8 cellular contexts compared by ENCODE assay signal in genomic region chr13:108269601-108270328, GRCh38. TPM values are rescaled to one million over a fixed set of nuclear protein-coding genes. Genes with fewer than 3 reads are reported as not detected.
A peak's percentile ranks its signal among the peaks of the same experiment; 100 is the strongest.
DNase-seq lines count a peak whose midpoint lies in the region; ATAC-seq lines count a peak whose summit lies in the region.

Gene TNFSF13B (plus strand): TSS chr13:108269718. CDS start chr13:108269896, 178 bp downstream.

- H3K4me3 ChIP-seq in GM08714 (ENCODE audit: low read length): peak within 1 kb of the TSS; percentile 83
- H3K4me3 ChIP-seq in MG63: peak within 1 kb of the TSS; percentile 40
- H3K4me3 ChIP-seq in endocrine pancreas (ENCODE audit: control insufficient read depth, insufficient read depth, low read length): peak within 1 kb of the TSS; percentile 35
- H3K4me3 ChIP-seq in mucosa of rectum (ENCODE audit: low read length in 2 of 2): peak within 1 kb of the TSS; percentile 60 to 70
- H3K4me3 ChIP-seq in stomach smooth muscle (ENCODE audit: low read length in 2 of 2): peak within 1 kb of the TSS; percentile 45 to 72

- no peaks in the 10 kb centered on the region for H3K27me3 ChIP-seq in MG63
- H3K27me3 ChIP-seq in endocrine pancreas (ENCODE audit: control insufficient read depth, insufficient read depth, low read length): no peaks in the 10 kb centered on the region
- H3K27me3 ChIP-seq in mucosa of rectum (ENCODE audit: control insufficient read depth in 2 of 2, insufficient read depth in 2 of 2, low read length in 2 of 2): no peaks in the 10 kb centered on the region
- H3K27me3 ChIP-seq in stomach smooth muscle (ENCODE audit: control insufficient read depth in 1 of 2, insufficient read depth in 2 of 2, low read length in 2 of 2): no peaks in the 10 kb centered on the region

- H3K9ac ChIP-seq in endocrine pancreas (ENCODE audit: control insufficient read depth, insufficient read depth, low read length) (no peak within 1 kb of the TSS), mucosa of rectum (ENCODE audit: low read depth in 1 of 2, low read length in 2 of 2) (peak within 1 kb of the TSS; percentile 41 to 62), stomach smooth muscle (ENCODE audit: low read length in 2 of 2) (peak within 1 kb of the TSS in 1 of 2 donors; percentile 48)

- H3K27ac ChIP-seq in mucosa of rectum (ENCODE audit: low read depth in 2 of 2, low read length in 2 of 2) (peak within 1 kb of the TSS; percentile 64 to 69), stomach smooth muscle (ENCODE audit: low read length) (no peak within 1 kb of the TSS)

- H3K36me3 ChIP-seq in MG63: no peaks in the 10 kb centered on the region
- no peaks in the 10 kb centered on the region for H3K36me3 ChIP-seq in endocrine pancreas (ENCODE audit: control insufficient read depth, insufficient read depth, low read length)
- H3K36me3 ChIP-seq in mucosa of rectum (ENCODE audit: control insufficient read depth in 2 of 2, insufficient read depth in 2 of 2, low read length in 2 of 2): no peaks in the 10 kb centered on the region
- H3K36me3 ChIP-seq in stomach smooth muscle (ENCODE audit: control insufficient read depth in 2 of 2, insufficient read depth in 2 of 2, low read length in 2 of 2): peaks cover 0 to 3% of the 10 kb centered on the region in 2 donors

- DNase-seq in MG63 (peak; percentile 28), DMS153 (lab: John Stamatoyannopoulos, UW) (no peak)
- DNase-seq in activated CD4-positive, alpha-beta T cell treated with anti-CD3 and anti-CD28 coated beads, Interleukin-2, amount 50 U/mL, for 1 hour: peak; percentile 26

- ATAC-seq in GM21737 (IDR thresholded peaks at IDR 0.05; ENCODE audit: unreplicated experiment): peak; percentile 74

- H3K9me3 ChIP-seq in MG63 (no peaks in the 10 kb centered on the region), endocrine pancreas (ENCODE audit: control insufficient read depth, low read length) (no peaks in the 10 kb centered on the region), mucosa of rectum (ENCODE audit: control insufficient read depth in 2 of 2, low read length in 2 of 2) (no peaks in the 10 kb centered on the region), stomach smooth muscle (ENCODE audit: control insufficient read depth in 2 of 2, low read length in 2 of 2) (no peaks in the 10 kb centered on the region)

- no peaks in the 10 kb centered on the region for H3K4me1 ChIP-seq in endocrine pancreas (ENCODE audit: control insufficient read depth, insufficient read depth, low read length)
- peaks cover 0 to 4% of the 10 kb centered on the region in 2 donors for H3K4me1 ChIP-seq in mucosa of rectum (ENCODE audit: control insufficient read depth in 2 of 2, insufficient read depth in 2 of 2, low read length in 2 of 2)
- H3K4me1 ChIP-seq in stomach smooth muscle (ENCODE audit: control insufficient read depth, insufficient read depth, low read length): no peaks in the 10 kb centered on the region

RNA-seq across cellular contexts. Expression of gene TNFSF13B, which starts in this region (rescaled TPM):
- total RNA-seq in MG63 (2014; rRNA removed; shearing (Covaris generic); ENCODE audit: low replicate concordance): 0.74 TPM in 1 of 2 replicates, not detected in the other

Comparison
In these comparisons a context has a peak if more than half of its experiments do, and no peak if none do; other contexts are left out.
1. Peak in DNase-seq and H3K4me3 ChIP-seq in MG63; RNA of the gene not detected or under 1 TPM.